11 cellular contexts compared by ENCODE assay signal in the genomic region with DNA sequence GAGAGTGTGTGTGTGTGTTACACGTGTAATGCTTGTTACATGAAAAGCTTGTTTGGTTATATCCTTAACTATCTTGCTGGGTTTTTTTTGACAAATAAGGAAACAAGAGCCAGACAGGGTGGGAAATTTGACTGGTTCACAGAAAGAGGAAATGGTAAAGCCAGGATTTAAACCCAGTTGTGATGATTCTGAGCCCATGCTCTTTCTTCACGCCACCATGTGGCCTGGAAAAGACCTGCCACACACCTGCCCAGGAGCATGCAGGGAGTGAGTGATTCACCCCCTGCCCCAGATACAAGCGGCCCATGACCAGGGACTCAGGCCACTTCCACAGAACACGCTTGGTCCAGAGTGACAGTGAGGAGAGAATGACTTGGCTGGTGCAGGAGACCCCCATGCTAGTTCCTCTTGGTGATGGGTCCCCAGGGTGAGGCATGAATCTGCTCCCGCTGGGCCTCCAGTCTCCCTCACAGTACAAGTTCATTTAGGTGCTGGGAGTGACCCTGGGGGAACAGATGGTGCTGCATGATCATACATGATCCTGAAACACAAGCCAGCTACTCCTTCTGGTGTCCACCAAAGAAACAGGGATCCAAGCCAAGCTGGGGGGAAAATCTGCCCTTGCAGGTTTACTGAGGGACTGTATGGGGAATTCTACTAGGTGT. TPM values are rescaled to one million over a fixed set of nuclear protein-coding genes. Genes with fewer than 3 reads are reported as not detected.
DNase-seq lines count a peak whose midpoint lies in the region; ATAC-seq and TF ChIP-seq lines count a peak whose summit lies in the region.
"Had no signal": no experiment of that assay in that cellular context is flagged by ENCODE, and none has a peak within 500 bp of the region (broad histone marks: within the 10 kb centered on the region; RNA-seq: fewer than 3 reads in every experiment).

No MANE protein-coding gene starts in this region.

- H3K4me2 ChIP-seq in H9 (ENCODE audit: insufficient read depth, insufficient read length, low read length): no peak overlapping the region
- H3K4me2 ChIP-seq: KMS-11 had no signal

- H3K4me3 ChIP-seq in colonic mucosa: no peak overlapping the region
- H3K4me3 ChIP-seq in psoas muscle: no peak overlapping the region

- H2BK5ac ChIP-seq in H9 (ENCODE audit: insufficient read length, low read length): no peak overlapping the region

- no peak overlapping the region for H2BK12ac ChIP-seq in H9 (ENCODE audit: insufficient read length, low read depth, low read length)

- H4K91ac ChIP-seq in H9 (ENCODE audit: insufficient read length, low read depth, low read length): no peak overlapping the region

- H3K56ac ChIP-seq in H9 (ENCODE audit: insufficient read length, low read depth, low read length): no peak overlapping the region

- TF ChIP-seq CTCF in H9 (conservative IDR thresholded peaks at IDR 0.05): peak; percentile 48
- no peak for TF ChIP-seq CTCF in colonic mucosa (IDR thresholded peaks at IDR 0.05)
- no peak for TF ChIP-seq CTCF in psoas muscle (IDR thresholded peaks at IDR 0.05)

- no peak overlapping the region for H4K8ac ChIP-seq in H9 (replicated peaks; ENCODE audit: insufficient read length, low read depth, low read length)

- H3K36me3 ChIP-seq in colonic mucosa: no peaks in the 10 kb centered on the region
- no peaks in the 10 kb centered on the region for H3K36me3 ChIP-seq in psoas muscle (ENCODE audit: insufficient read depth in 1 of 2, low read depth in 1 of 2)

- H3K9me3 ChIP-seq in H9 (ENCODE audit: control insufficient read depth, low read depth, low read length): no peaks in the 10 kb centered on the region
- H3K9me3 ChIP-seq in colonic mucosa: no peaks in the 10 kb centered on the region
- no peaks in the 10 kb centered on the region for H3K9me3 ChIP-seq in psoas muscle

- H3K27me3 ChIP-seq in H9 (ENCODE audit: insufficient read depth, low read length) (no peaks in the 10 kb centered on the region), colonic mucosa (no peaks in the 10 kb centered on the region), psoas muscle (ENCODE audit: insufficient read depth in 3 of 3, low read length in 2 of 3) (no peaks in the 10 kb centered on the region)

- no peak for ATAC-seq in psoas muscle

- peak; percentile 74 for DNase-seq in DMS 273 treated with DMSO at 0.1 percent for 48 hours (lab: John Stamatoyannopoulos, UW)
- DNase-seq in H9: peak; percentile 51
- DNase-seq in SKM-1 treated with dmso at 0.1 percent for 144 hours (lab: John Stamatoyannopoulos, UW; ENCODE audit: unreplicated experiment): peak; percentile 70
- DNase-seq in medulla oblongata (ENCODE audit: extremely low spot score): peak; percentile 40
- DNase-seq in amygdala (lab: John Stamatoyannopoulos, UW): no peak
- DNase-seq in colonic mucosa: no peak
- DNase-seq in NCI-H524 treated with DMSO at 0.1 percent for 48 hours (lab: John Stamatoyannopoulos, UW): no peak
- DNase-seq in psoas muscle: no peak
- DNase-seq: kidney had no signal

- no peaks in the 10 kb centered on the region for H4K20me1 ChIP-seq in H9 (ENCODE audit: control insufficient read depth, insufficient read depth, insufficient read length)

- peaks cover 35% of the 10 kb centered on the region for H3K27me3 Mint-ChIP-seq in H9 (ENCODE audit: low read depth)

- H3K14ac ChIP-seq in H9 (ENCODE audit: insufficient read depth, low read length): no peak overlapping the region

- H3K36me3 Mint-ChIP-seq in H9 (ENCODE audit: insufficient read depth in 1 of 3, low read depth in 3 of 3): 0 out of 7 replicates have a peak, but pooled peaks cover 0 to 2% (median 0%) of the 10 kb centered on the region in 3 experiments

- no peak overlapping the region for H2AFZ ChIP-seq in H9 (ENCODE audit: low read length)

- no peak overlapping the region for H3K4ac ChIP-seq in H9 (ENCODE audit: low read depth, low read length)

- H2BK120ac ChIP-seq in H9 (ENCODE audit: low read depth, low read length, poor library complexity, severe bottlenecking): no peak overlapping the region

- no peak overlapping the region for H3K4me3 Mint-ChIP-seq in H9

- H3K9me3 Mint-ChIP-seq in H9: peaks cover 0 to 2% of the 10 kb centered on the region in 2 experiments; a peak in 2 of 5 replicates

- no peak overlapping the region for H3K27ac Mint-ChIP-seq in H9

- no peaks in the 10 kb centered on the region; the same call in 1 of the 2 replicates for H3K4me1 ChIP-seq in H9 (ENCODE audit: insufficient read depth, low read length)
- H3K4me1 ChIP-seq in colonic mucosa: no peaks in the 10 kb centered on the region
- peaks cover 5% of the 10 kb centered on the region for H3K4me1 ChIP-seq in psoas muscle

- H3K27ac ChIP-seq in H9 (ENCODE audit: insufficient read length, low read depth, low read length): no peak overlapping the region
- no peak overlapping the region for H3K27ac ChIP-seq in colonic mucosa
- H3K27ac ChIP-seq in psoas muscle: no peak overlapping the region
- H3K27ac ChIP-seq: epithelial cell of prostate, KMS-11 had no signal

- H3T11ph ChIP-seq in H9 (ENCODE audit: low read length): no peak overlapping the region

- intact Hi-C loops in colonic mucosa (cut with DNase I): no loop called here
- intact Hi-C loops in psoas muscle (cut with DNase I): no loop called here

- no peaks in the 10 kb centered on the region for H3K79me2 ChIP-seq in H9 (ENCODE audit: insufficient read depth, low read length)

- no peak overlapping the region for H2BK20ac ChIP-seq in H9 (ENCODE audit: low read depth, low read length, poor library complexity, severe bottlenecking)

- no peaks in the 10 kb centered on the region for H3K79me1 ChIP-seq in H9 (ENCODE audit: insufficient read depth, low read depth, low read length, poor library complexity, severe bottlenecking)

- H3K4me1 Mint-ChIP-seq in H9: peaks cover 7 to 19% of the 10 kb centered on the region in 2 experiments

- H3K23ac ChIP-seq in H9 (ENCODE audit: insufficient read length, low read depth, low read length): no peak overlapping the region

- no peak overlapping the region for H2BK15ac ChIP-seq in H9 (ENCODE audit: low read depth, low read length)

- no CpG with 5 or more reads among the region's 5 CpGs for whole genome bisulfite sequencing in H9 (ENCODE audit: extremely low coverage, insufficient read length, low lambda C conversion rate)
- WGBS in psoas muscle, 3 donors: 86 to 91% (median 90%) methylated on average over 5 of the region's 5 CpGs

- no peak overlapping the region for H4K5ac ChIP-seq in H9 (ENCODE audit: insufficient read length, low read depth, low read length)

- no peaks in the 10 kb centered on the region for H3K23me2 ChIP-seq in H9 (ENCODE audit: insufficient read length, low read depth, low read length, poor library complexity, severe bottlenecking)

- H3K18ac ChIP-seq in H9 (ENCODE audit: insufficient read length, low read depth, low read length): no peak overlapping the region

- no peak overlapping the region for H2AK5ac ChIP-seq in H9 (ENCODE audit: insufficient read length, low read length)

- H3K9ac ChIP-seq in H9 (ENCODE audit: extremely low read depth, insufficient read length, low read length) (no peak overlapping the region), colonic mucosa (ENCODE audit: low read depth in 2 of 2, low read length in 2 of 2) (no peak overlapping the region)
- H3K9ac ChIP-seq: KMS-11 had no signal

RNA-seq across cellular contexts. Expression of a gene that starts 21.0 kb away (rescaled TPM):
- total RNA-seq in H9 (2021) (0.35 and 0.39 TPM in 2 replicates), colonic mucosa (1 to 10 TPM in 1 of 2 donors, under 1 TPM in 1; 0.19 to 1.6 TPM), psoas muscle (under 1 TPM; 0.18 to 0.90 (median 0.34) TPM)
- 1 to 10 TPM in 1 of 3 donors, under 1 TPM in 2; 0.93 to 1.9 (median 0.96) TPM for polyA plus RNA-seq in psoas muscle

RNA-seq across cellular contexts. Expression of a gene that starts 45.9 kb away (rescaled TPM):
- total RNA-seq in H9 (2021) (3.5 and 3.8 TPM in 2 replicates), colonic mucosa (10 to 100 TPM in 1 of 2 donors, 1 to 10 TPM in 1; 4.6 to 19.1 TPM), psoas muscle (10 to 100 TPM; 31.6 to 64.7 (median 47.9) TPM)
- polyA plus RNA-seq in psoas muscle: 100 to 1,000 TPM in 1 of 3 donors, 10 to 100 TPM in 2; 11.2 to 112 (median 36.2) TPM

Comparison
In these comparisons a context has a peak if more than half of its experiments do, and no peak if none do; other contexts are left out.
1. DNase-seq: peak in DMS 273 treated with DMSO at 0.1 percent for 48 hours (single experiment), H9 (single experiment), SKM-1 treated with dmso at 0.1 percent for 144 hours (single experiment) and medulla oblongata (single experiment); none in amygdala (0 of 56), colonic mucosa (single experiment), NCI-H524 treated with DMSO at 0.1 percent for 48 hours (single experiment) and psoas muscle (0 of 2).